In genomic region chr16:2076072-2076865, GRCh38 we compare ENCODE assay signal across 31 cellular contexts. TPM values are rescaled to one million over a fixed set of nuclear protein-coding genes. Genes with fewer than 3 reads are reported as not detected.
"Had no signal": no experiment of that assay in that cellular context is flagged by ENCODE, and none has a peak within 500 bp of the region (broad histone marks: within the 10 kb centered on the region; RNA-seq: fewer than 3 reads in every experiment).

No MANE protein-coding gene starts in this region.

- H3K4me1 Mint-ChIP-seq: immature natural killer cell; naive thymus-derived CD8-positive, alpha-beta T cell; nephron; neural crest cell; stimulated activated naive CD8-positive, alpha-beta T cell treated with anti-CD3 and anti-CD28 coated beads, Interleukin-15, amount 100 ng/mL, for 72 hours had no signal

- DNase-seq: hypothalamus; immature natural killer cell; kidney; left colon; left lung; lower lobe of right lung; mammary epithelial cell; mesenchymal stem cell; naive thymus-derived CD8-positive, alpha-beta T cell; occipital lobe; ovary; stimulated activated CD4-positive, alpha-beta T cell treated with anti-CD3 and anti-CD28 coated beads, Interleukin-12 subunit alpha, Interleukin-12 subunit beta, amount 100 ng/mL, for 4 hours; stimulated activated CD4-positive, alpha-beta T cell treated with anti-CD3 and anti-CD28 coated beads, Interleukin-15, amount 100 ng/mL, for 24 hours; stimulated activated CD4-positive, alpha-beta T cell treated with anti-CD3 and anti-CD28 coated beads, Interleukin-2, amount 100 ng/mL, for 24 hours; stimulated activated CD4-positive, alpha-beta T cell treated with anti-CD3 and anti-CD28 coated beads, Interleukin-4, amount 100 ng/mL, for 1 hour; stimulated activated naive CD4-positive, alpha-beta T cell; stimulated activated naive CD8-positive, alpha-beta T cell treated with anti-CD3 and anti-CD28 coated beads, Interleukin-15, amount 100 ng/mL, for 72 hours; testis; thyroid gland; transverse colon had no signal

- H3K27me3 Mint-ChIP-seq: naive thymus-derived CD8-positive, alpha-beta T cell; progenitor cell of endocrine pancreas; stimulated activated naive CD8-positive, alpha-beta T cell treated with anti-CD3 and anti-CD28 coated beads, Interleukin-15, amount 100 ng/mL, for 72 hours had no signal

- H3K4me3 Mint-ChIP-seq: immature natural killer cell; naive thymus-derived CD8-positive, alpha-beta T cell; nephron; neural crest cell; stimulated activated naive CD8-positive, alpha-beta T cell treated with anti-CD3 and anti-CD28 coated beads, Interleukin-15, amount 100 ng/mL, for 72 hours had no signal

- H3K9me3 Mint-ChIP-seq: immature natural killer cell; naive thymus-derived CD8-positive, alpha-beta T cell; nephron; neural crest cell; stimulated activated naive CD8-positive, alpha-beta T cell treated with anti-CD3 and anti-CD28 coated beads, Interleukin-15, amount 100 ng/mL, for 72 hours had no signal

- H3K27ac Mint-ChIP-seq: immature natural killer cell; nephron; progenitor cell of endocrine pancreas; stimulated activated naive CD8-positive, alpha-beta T cell treated with anti-CD3 and anti-CD28 coated beads, Interleukin-15, amount 100 ng/mL, for 72 hours had no signal

- H3K9me3 ChIP-seq: left lung, lower lobe of right lung, neutrophil, ovary, right atrium auricular region, testis, thyroid gland, transverse colon, upper lobe of left lung, vagina had no signal

- ATAC-seq: left colon; left lung; lower lobe of right lung; naive thymus-derived CD8-positive, alpha-beta T cell; sciatic nerve; stimulated activated naive CD8-positive, alpha-beta T cell treated with anti-CD3 and anti-CD28 coated beads, Interleukin-15, amount 100 ng/mL, for 72 hours had no signal

- H3K27me3 ChIP-seq: left lung, neutrophil, ovary, right atrium auricular region, testis, thyroid gland, transverse colon, upper lobe of left lung, vagina had no signal

- H3K4me1 ChIP-seq: left lung, transverse colon, vagina had no signal

- H3K27ac ChIP-seq: left lung, lower lobe of right lung, neutrophil, ovary, right atrium auricular region, skin epidermis, testis, thyroid gland, transverse colon, upper lobe of left lung, vagina had no signal

- FAIRE-seq: islet of Langerhans, kidney had no signal

- H3K4me3 ChIP-seq: left lung, lower lobe of right lung, ovary, right atrium auricular region, skin epidermis, testis, thyroid gland, transverse colon, upper lobe of left lung, vagina had no signal

- H3K36me3 ChIP-seq: ovary had no signal

RNA-seq across cellular contexts. Expression of gene NPW, which starts 56.7 kb away (rescaled TPM):
- total RNA-seq: kidney; lower lobe of right lung; naive thymus-derived CD8-positive, alpha-beta T cell; occipital lobe; right atrium auricular region; urinary bladder; vagina had no signal
- polyA plus RNA-seq: immature natural killer cell; naive thymus-derived CD8-positive, alpha-beta T cell had no signal
